11 cellular contexts compared by ENCODE assay signal in genomic region chr15:85318732-85319076, GRCh38.
A peak's percentile ranks its signal among the peaks of the same experiment; 100 is the strongest.
DNase-seq lines count a peak whose midpoint lies in the region; ATAC-seq, FAIRE-seq and TF ChIP-seq lines count a peak whose summit lies in the region.
"Had no signal": no experiment of that assay in that cellular context is flagged by ENCODE, and none has a peak within 500 bp of the region (broad histone marks: within the 10 kb centered on the region; RNA-seq: fewer than 3 reads in every experiment).

No MANE protein-coding gene starts in this region.

- H3K4me3 ChIP-seq in ACC112 (ENCODE audit: low read depth, low read length) (no peak overlapping the region), astrocyte (ENCODE audit: insufficient read depth, low read depth, low read length) (no peak overlapping the region), WERI-Rb-1 (ENCODE audit: low read depth, low read length) (no peak overlapping the region)

- peak; percentile 18 for ATAC-seq in GM19351 (IDR thresholded peaks at IDR 0.05; ENCODE audit: unreplicated experiment)
- ATAC-seq in HG03045 (IDR thresholded peaks at IDR 0.05; ENCODE audit: unreplicated experiment), result peak; percentile 16
- no peak for ATAC-seq in HG03439 (IDR thresholded peaks at IDR 0.05; ENCODE audit: unreplicated experiment)

- no peaks in the 10 kb centered on the region for H3K9me3 ChIP-seq in astrocyte (ENCODE audit: insufficient read depth, low read depth, low read length)
- no peaks in the 10 kb centered on the region for H3K9me3 ChIP-seq in WERI-Rb-1 (ENCODE audit: severe bottlenecking)

- peak overlapping the region; percentile 68 for H3K4me2 ChIP-seq in astrocyte (ENCODE audit: low read length)

- DNase-seq in astrocyte (ENCODE audit: low read depth), result no peak
- DNase-seq in NCI-H524 treated with DMSO at 0.1 percent for 48 hours (lab: John Stamatoyannopoulos, UW), result no peak
- no peak for DNase-seq in WERI-Rb-1
- DNase-seq in HUDEP-2 (lab: John Stamatoyannopoulos, UW; ENCODE audit: unreplicated experiment in 76 of 76), result no peak
- DNase-seq: activated CD8-positive, alpha-beta memory T cell treated with anti-CD3 and anti-CD28 coated beads, Interleukin-2, amount 50 U/mL, for 48 hours; NCI-H2171 treated with DMSO at 0.1 percent for 48 hours had no signal

- no peaks in the 10 kb centered on the region for H4K20me1 ChIP-seq in astrocyte (ENCODE audit: insufficient read depth, low read length)

- H3K79me2 ChIP-seq in ACC112 (ENCODE audit: control insufficient read depth, insufficient read depth, low read length, unreplicated experiment), result no peaks in the 10 kb centered on the region
- H3K79me2 ChIP-seq in astrocyte (ENCODE audit: insufficient read depth, low read length), result no peaks in the 10 kb centered on the region

- peak overlapping the region; percentile 35 for H3K27ac Mint-ChIP-seq in astrocyte (ENCODE audit: unreplicated experiment)
- H3K27ac Mint-ChIP-seq: mesothelial cell of epicardium had no signal

- H3K27me3 Mint-ChIP-seq in astrocyte (ENCODE audit: low read depth, unreplicated experiment), result no peaks in the 10 kb centered on the region

- peak overlapping the region; percentile 2 for H3K9ac ChIP-seq in astrocyte (ENCODE audit: low read length)

- no peaks in the 10 kb centered on the region for H3K9me3 Mint-ChIP-seq in astrocyte (ENCODE audit: unreplicated experiment)

- H3K27me3 ChIP-seq in ACC112 (ENCODE audit: insufficient read depth, low read length), result no peaks in the 10 kb centered on the region
- no peaks in the 10 kb centered on the region for H3K27me3 ChIP-seq in astrocyte (ENCODE audit: insufficient read depth, low read length)
- H3K27me3 ChIP-seq in WERI-Rb-1 (ENCODE audit: insufficient read depth, low read depth, severe bottlenecking), result no peaks in the 10 kb centered on the region

- H3K36me3 Mint-ChIP-seq in astrocyte (ENCODE audit: low read depth, unreplicated experiment), result no peaks in the 10 kb centered on the region

- peaks cover 25% of the 10 kb centered on the region for H3K4me1 ChIP-seq in ACC112 (ENCODE audit: control insufficient read depth, insufficient read depth, low read length, unreplicated experiment)
- H3K4me1 ChIP-seq in astrocyte (ENCODE audit: insufficient read depth, low read length), result peaks cover 19% of the 10 kb centered on the region

- FAIRE-seq in astrocyte (lab: Jason Lieb, UNC), result no peak

- H3K36me3 ChIP-seq in ACC112 (ENCODE audit: insufficient read depth, low read length), result no peaks in the 10 kb centered on the region
- H3K36me3 ChIP-seq in astrocyte (ENCODE audit: insufficient read depth, low read length), result no peaks in the 10 kb centered on the region
- H3K36me3 ChIP-seq in WERI-Rb-1, result no peaks in the 10 kb centered on the region

- peak overlapping the region; percentile 83 for H3K27ac ChIP-seq in ACC112 (ENCODE audit: low read depth, low read length)
- peak overlapping the region; percentile 18 for H3K27ac ChIP-seq in astrocyte (ENCODE audit: low read depth, low read length)
- no peak overlapping the region for H3K27ac ChIP-seq in WERI-Rb-1

- TF ChIP-seq CTCF in astrocyte (IDR thresholded peaks at IDR 0.05; ENCODE audit: insufficient read depth, low read depth, low read length), result no peak
- TF ChIP-seq CTCF in WERI-Rb-1 (IDR thresholded peaks at IDR 0.05; ENCODE audit: low read depth, low read length), result no peak

- H2AFZ ChIP-seq in ACC112 (ENCODE audit: low read length, unreplicated experiment), result peak overlapping the region; percentile 2
- H2AFZ ChIP-seq in astrocyte (ENCODE audit: low read depth, low read length), result no peak overlapping the region

- peaks cover 42% of the 10 kb centered on the region for H3K4me1 Mint-ChIP-seq in astrocyte (ENCODE audit: low read depth, unreplicated experiment)

- peak overlapping the region; percentile 8 for H3K4me3 Mint-ChIP-seq in astrocyte (ENCODE audit: unreplicated experiment)
- H3K4me3 Mint-ChIP-seq: mesothelial cell of epicardium had no signal
